In the genomic region with DNA sequence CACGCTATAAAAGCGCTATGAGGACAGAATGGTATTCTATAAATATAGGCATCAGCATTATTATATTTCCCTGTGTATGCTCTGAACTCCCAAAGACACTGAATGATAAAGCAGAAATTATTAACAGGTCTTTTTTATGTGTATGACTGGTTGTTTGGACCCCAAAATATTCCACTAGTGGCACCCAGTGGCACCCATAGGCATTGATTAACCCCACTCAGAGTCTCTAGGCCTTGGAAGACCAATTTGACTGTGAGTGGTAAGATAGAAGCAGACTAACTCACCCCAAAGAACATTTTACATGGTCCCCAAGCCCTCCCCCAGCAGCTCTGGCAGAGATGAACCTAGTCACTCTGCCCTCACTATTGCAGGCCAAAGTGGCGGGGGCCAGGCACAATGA, we compare ENCODE assay signal across 13 cellular contexts. TPM values are rescaled to one million over a fixed set of nuclear protein-coding genes. Genes with fewer than 3 reads are reported as not detected.
DNase-seq lines count a peak whose midpoint lies in the region; ATAC-seq, FAIRE-seq and TF ChIP-seq lines count a peak whose summit lies in the region.
"Had no signal": no experiment of that assay in that cellular context is flagged by ENCODE, and none has a peak within 500 bp of the region (broad histone marks: within the 10 kb centered on the region; RNA-seq: fewer than 3 reads in every experiment).

No MANE protein-coding gene starts in this region.

- H3K27ac ChIP-seq in brain microvascular endothelial cell: no peak overlapping the region
- H3K27ac ChIP-seq: left ventricle myocardium inferior, parathyroid adenoma, tibial artery had no signal

- H3K27me3 ChIP-seq in brain microvascular endothelial cell (replicated peaks): no peaks in the 10 kb centered on the region
- H3K27me3 ChIP-seq: tibial artery had no signal

- peak; percentile 10 for ATAC-seq in GM21423 (IDR thresholded peaks at IDR 0.05; ENCODE audit: unreplicated experiment)
- ATAC-seq in HG03432 (IDR thresholded peaks at IDR 0.05; ENCODE audit: unreplicated experiment): peak; percentile 11
- ATAC-seq: CD8-positive, alpha-beta T cell had no signal

- peak; percentile 5 for FAIRE-seq in GM12891 (lab: Jason Lieb, UNC)
- FAIRE-seq: bronchial epithelial cell had no signal

- H3K36me3 ChIP-seq in brain microvascular endothelial cell (replicated peaks): no peaks in the 10 kb centered on the region
- H3K36me3 ChIP-seq: left ventricle myocardium inferior, tibial artery had no signal

- H3K4me3 ChIP-seq in epithelial cell of esophagus (ENCODE audit: low read length) (no peak overlapping the region), brain microvascular endothelial cell (ENCODE audit: low read depth, low read length) (no peak overlapping the region)
- H3K4me3 ChIP-seq: left ventricle myocardium inferior, tibial artery had no signal

- in situ Hi-C loops in brain microvascular endothelial cell (cut with HindIII; ENCODE audit: low pct_ligation_motif_present, low sequenced_read_pairs): no loop called here

- no peak for DNase-seq in GM12891 (ENCODE audit: insufficient read length, low spot score)
- no peak for DNase-seq in epithelial cell of esophagus (ENCODE audit: low read depth)
- no peak for DNase-seq in GM03348 (ENCODE audit: low spot score)
- DNase-seq in NCI-H1092 (lab: John Stamatoyannopoulos, UW): no peak
- DNase-seq in brain microvascular endothelial cell: no peak
- no peak for DNase-seq in T-helper 9 cell
- DNase-seq: CD8-positive, alpha-beta T cell; left ventricle myocardium inferior; tibial artery had no signal

- TF ChIP-seq POLR2A in GM12891 (IDR thresholded peaks at IDR 0.05; ENCODE audit: low read depth, low read length): no peak

- TF ChIP-seq CTCF in epithelial cell of esophagus (IDR thresholded peaks at IDR 0.05; ENCODE audit: insufficient read depth, low read depth, low read length, missing control alignments) (peak; percentile 11), brain microvascular endothelial cell (IDR thresholded peaks at IDR 0.05; ENCODE audit: low read depth, low read length, missing control alignments) (no peak)

TF ChIP-seq in GM12891, 5 proteins besides CTCF, POLR2A, EP300 and RAD21:
- TF ChIP-seq SPI1 (IDR thresholded peaks at IDR 0.05; ENCODE audit: low read depth, low read length): no peak
- no peak for TF ChIP-seq TAF1 (IDR thresholded peaks at IDR 0.05; ENCODE audit: low read depth, low read length)
- TF ChIP-seq POU2F2 (IDR thresholded peaks at IDR 0.05; ENCODE audit: low read depth, low read length): no peak
- no peak for TF ChIP-seq POLR2AphosphoS5 (IDR thresholded peaks at IDR 0.05; ENCODE audit: low read depth, low read length)

RNA-seq across cellular contexts. Expression of gene UBE2E1, which starts 45.4 kb away (rescaled TPM):
- 153 TPM for polyA plus RNA-seq in GM12891 (2012; ENCODE audit: low read depth, missing spikeins)
